In genomic region chr20:50110141-50111047, GRCh38 we compare ENCODE assay signal across 8 cellular contexts. TPM values are rescaled to one million over a fixed set of nuclear protein-coding genes. Genes with fewer than 3 reads are reported as not detected.
DNase-seq lines count a peak whose midpoint lies in the region; ATAC-seq and TF ChIP-seq lines count a peak whose summit lies in the region.

No MANE protein-coding gene starts in this region.

- no peaks in the 10 kb centered on the region for H3K9me3 ChIP-seq in KOPT-K1 (ENCODE audit: insufficient read depth, low read length, poor library complexity, severe bottlenecking)
- H3K9me3 ChIP-seq in tibial nerve: no peaks in the 10 kb centered on the region

- intact Hi-C loops in left colon (cut with DNase I, micrococcal nuclease): no loop called here

- peaks cover 28 to 31% of the 10 kb centered on the region in 2 donors for H3K36me3 Mint-ChIP-seq in activated naive CD4-positive, alpha-beta T cell treated with anti-CD3 and anti-CD28 coated beads, Interleukin-2, amount 50 U/mL, for 72 hours

- peaks cover 0 to 88% (median 46%) of the 10 kb centered on the region in 4 donors for H3K4me1 ChIP-seq in tibial nerve

- TF ChIP-seq POLR2A in tibial nerve (IDR thresholded peaks at IDR 0.05): no peak

- ATAC-seq in GM18520 (IDR thresholded peaks at IDR 0.05; ENCODE audit: unreplicated experiment) (peak; percentile 39), left colon (peak; percentile 51)
- ATAC-seq in activated naive CD4-positive, alpha-beta T cell treated with anti-CD3 and anti-CD28 coated beads, Interleukin-2, amount 50 U/mL, for 72 hours: peak; percentile 67 to 68

- H3K27ac Mint-ChIP-seq in activated naive CD4-positive, alpha-beta T cell treated with anti-CD3 and anti-CD28 coated beads, Interleukin-2, amount 50 U/mL, for 72 hours: peak overlapping the region; percentile 92 to 99

- peak overlapping the region; percentile 29; the same call in 1 of the 2 replicates for H3K27ac ChIP-seq in 22Rv1
- peak overlapping the region; percentile 7 for H3K27ac ChIP-seq in KOPT-K1 (ENCODE audit: low read depth, low read length, poor library complexity, severe bottlenecking)
- H3K27ac ChIP-seq in tibial nerve: peak overlapping the region in 3 of 4 donors; percentile 8 to 99 (median 99)

- TF ChIP-seq EP300 in tibial nerve (IDR thresholded peaks at IDR 0.05): no peak

- TF ChIP-seq CTCF in 22Rv1 (IDR thresholded peaks at IDR 0.05) (no peak), tibial nerve (IDR thresholded peaks at IDR 0.05) (no peak)

- no peak overlapping the region for H3K4me3 ChIP-seq in tibial nerve

- no peaks in the 10 kb centered on the region for H3K9me3 Mint-ChIP-seq in activated naive CD4-positive, alpha-beta T cell treated with anti-CD3 and anti-CD28 coated beads, Interleukin-2, amount 50 U/mL, for 72 hours

- peaks cover 26% of the 10 kb centered on the region; the same call in 1 of the 2 replicates for H3K36me3 ChIP-seq in KOPT-K1 (ENCODE audit: insufficient read depth, low read length)
- H3K36me3 ChIP-seq in tibial nerve: no peaks in the 10 kb centered on the region

- H3K27me3 ChIP-seq in tibial nerve: no peaks in the 10 kb centered on the region

- 30 to 45% methylated on average over 4 of the region's 4 CpGs for WGBS in tibial nerve, 2 donors

- peak in 1 of 2 donors; percentile 46 for DNase-seq in activated naive CD4-positive, alpha-beta T cell treated with anti-CD3 and anti-CD28 coated beads, Interleukin-2, amount 50 U/mL, for 72 hours (ENCODE audit: low spot score in 2 of 2)
- peak in 1 of 2 donors; percentile 46 for DNase-seq in left colon
- no peak for DNase-seq in tibial nerve (ENCODE audit: low spot score in 2 of 2)
- no peak for DNase-seq in putamen (ENCODE audit: low spot score)
- no peak for DNase-seq in NCI-H1048 (lab: John Stamatoyannopoulos, UW)

RNA-seq across cellular contexts. Expression of gene UBE2V1, which starts 2.6 kb away (rescaled TPM):
- total RNA-seq in activated naive CD4-positive, alpha-beta T cell treated with anti-CD3 and anti-CD28 coated beads, Interleukin-2, amount 50 U/mL, for 72 hours: 100 to 1,000 TPM; 152 to 221 TPM
- total RNA-seq in left colon: 100 to 1,000 TPM in 1 of 2 donors, 10 to 100 TPM in 1; 70.8 to 106 TPM
- total RNA-seq in tibial nerve: 10 to 100 TPM; 58.8 to 86.7 (median 77.3) TPM

RNA-seq across cellular contexts. Expression of gene PEDS1, which starts 43.1 kb away (rescaled TPM):
- total RNA-seq in activated naive CD4-positive, alpha-beta T cell treated with anti-CD3 and anti-CD28 coated beads, Interleukin-2, amount 50 U/mL, for 72 hours: 10 to 100 TPM; 14.8 to 21.2 TPM
- 10 to 100 TPM; 21.4 to 29.6 TPM for total RNA-seq in left colon
- 10 to 100 TPM; 26.4 to 36.7 (median 35.5) TPM for total RNA-seq in tibial nerve

Comparison
In these comparisons a context has a peak if more than half of its experiments do, and no peak if none do; other contexts are left out.
1. H3K27ac ChIP-seq: peak in every context shown above with its lines; median percentile 99 in tibial nerve; 29 in 22Rv1; 7 in KOPT-K1.